8 cellular contexts compared by ENCODE assay signal in the genomic region with DNA sequence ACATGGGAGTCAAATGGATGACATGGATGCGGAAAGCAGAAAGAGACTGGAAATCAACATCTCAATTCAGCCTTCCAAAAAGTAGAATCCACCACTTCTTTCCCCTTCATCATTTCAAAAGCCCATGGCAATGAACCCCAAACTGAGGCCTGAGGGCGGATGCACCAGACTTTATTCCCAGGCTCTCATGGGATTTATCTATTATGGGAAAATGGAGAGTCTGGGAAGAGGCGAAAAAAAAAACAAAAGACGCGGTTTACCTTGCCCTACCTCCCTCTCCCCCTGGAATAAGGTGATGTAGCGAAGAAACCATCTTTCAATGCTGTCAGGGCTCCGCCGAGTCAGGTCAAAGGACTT. TPM values are rescaled to one million over a fixed set of nuclear protein-coding genes. Genes with fewer than 3 reads are reported as not detected.
A peak's percentile ranks its signal among the peaks of the same experiment; 100 is the strongest.
DNase-seq lines count a peak whose midpoint lies in the region; ATAC-seq and TF ChIP-seq lines count a peak whose summit lies in the region.

No MANE protein-coding gene starts in this region.

- TF ChIP-seq POLR2A in heart left ventricle (IDR thresholded peaks at IDR 0.05) = no peak
- TF ChIP-seq POLR2A in vagina (IDR thresholded peaks at IDR 0.05) = no peak

- ATAC-seq in heart left ventricle = no peak
- no peak for ATAC-seq in Right ventricle myocardium superior (ENCODE audit: poor library complexity)
- no peak for ATAC-seq in GM18520 (IDR thresholded peaks at IDR 0.05; ENCODE audit: unreplicated experiment)

- H3K9me3 ChIP-seq in heart left ventricle (peaks cover 0 to 42% (median 6%) of the 10 kb centered on the region in 12 donors), mesodermal cell (ENCODE audit: control insufficient read depth, low read length) (peaks cover 9% of the 10 kb centered on the region), vagina (no peaks in the 10 kb centered on the region)

- intact Hi-C loops in heart left ventricle (cut with DNase I) = loop anchor here in 4 of 10 donors (5.0 to 10.0 kb wide), 7 partner anchors 71 to 591 kb away; a partner anchor contains a TSS
- intact Hi-C loops in Right ventricle myocardium superior (cut with DNase I) = loop anchor here (2.0 kb wide), 1 partner anchor 71 kb away; a partner anchor contains a TSS
- intact Hi-C loops in MCF 10A (cut with micrococcal nuclease) = loop anchor here (1.0 to 10.0 kb wide), 5 partner anchors 64 to 631 kb away; a partner anchor contains a TSS
- intact Hi-C loops in vagina (cut with DNase I) = no loop called here

- POLR2A ChIA-PET in MCF 10A (lab: Yijun Ruan, JAX) = interaction anchor here (0.7 to 5.9 kb wide), 8 partner anchors 8 to 483 kb away, joined by 3 to 47 read pairs (median 5); a partner anchor contains a TSS

- H3K4me3 ChIP-seq in heart left ventricle (peak overlapping the region; percentile 35 to 83 (median 70)), mesodermal cell (ENCODE audit: extremely low read depth, insufficient read depth, low read length, poor library complexity, severe bottlenecking) (peak overlapping the region; percentile 71), vagina (peak overlapping the region; percentile 52 to 74)

- H3K36me3 Mint-ChIP-seq in MCF 10A (ENCODE audit: insufficient read depth, unreplicated experiment) = peaks cover 5% of the 10 kb centered on the region

- H3K27me3 Mint-ChIP-seq in MCF 10A (ENCODE audit: insufficient read depth, unreplicated experiment) = no peaks in the 10 kb centered on the region

- no peaks in the 10 kb centered on the region for H3K27me3 ChIP-seq in heart left ventricle
- no peaks in the 10 kb centered on the region for H3K27me3 ChIP-seq in vagina

- peak overlapping the region; percentile 83 for H3K27ac Mint-ChIP-seq in MCF 10A (ENCODE audit: low read depth, unreplicated experiment)

- H3K27ac ChIP-seq in heart left ventricle (peak overlapping the region; percentile 48 to 92 (median 86)), mesodermal cell (ENCODE audit: low read depth, low read length, severe bottlenecking) (peak overlapping the region; percentile 76), vagina (peak overlapping the region; percentile 79)

- H3K4me1 ChIP-seq in heart left ventricle (peaks cover 0 to 38% (median 17%) of the 10 kb centered on the region in 12 donors), mesodermal cell (ENCODE audit: control insufficient read depth, insufficient read depth, low read length, poor library complexity, severe bottlenecking) (peaks cover 5% of the 10 kb centered on the region), vagina (peaks cover 42% of the 10 kb centered on the region)

- BruUV-seq in MCF 10A (replicated peaks; lab: Mats Ljungman, UMichigan) = TSS peak; percentile 56

- peaks cover 31% of the 10 kb centered on the region for H3K4me1 Mint-ChIP-seq in MCF 10A (ENCODE audit: insufficient read depth, unreplicated experiment)

- H3K9me3 Mint-ChIP-seq in MCF 10A (ENCODE audit: unreplicated experiment) = peaks cover 7% of the 10 kb centered on the region

- H3K36me3 ChIP-seq in heart left ventricle (peaks cover 0 to 9% (median 0%) of the 10 kb centered on the region in 9 donors), mesodermal cell (ENCODE audit: control insufficient read depth, insufficient read depth, low read length) (peaks cover 3% of the 10 kb centered on the region), vagina (no peaks in the 10 kb centered on the region)

- 11 to 20% (median 18%) methylated on average over 8 of the region's 8 CpGs for WGBS in heart left ventricle, 4 donors
- WGBS in mesodermal cell (ENCODE audit: insufficient coverage in 2 of 2), 2 experiments = 13 to 17% methylated on average over 3 to 5 of the region's 8 CpGs

- peak overlapping the region; percentile 84 for H3K4me3 Mint-ChIP-seq in MCF 10A (ENCODE audit: unreplicated experiment)

- CTCF ChIA-PET in MCF 10A (lab: Yijun Ruan, JAX) = interaction anchor here (0.6 to 2.4 kb wide), 13 partner anchors 12 to 539 kb away, joined by 3 to 13 read pairs (median 3); no protein-coding TSS in a partner anchor

- DNase-seq in heart left ventricle (no peak), Right ventricle myocardium superior (no peak), MCF 10A (ENCODE audit: unreplicated experiment) (no peak), vagina (ENCODE audit: extremely low spot score in 2 of 2) (no peak), NCI-H524 (lab: John Stamatoyannopoulos, UW) (no peak), pons (ENCODE audit: low spot score) (no peak)

- TF ChIP-seq CTCF in heart left ventricle (IDR thresholded peaks at IDR 0.05) (no peak), MCF 10A (IDR thresholded peaks at IDR 0.05; ENCODE audit: unreplicated experiment) (no peak), vagina (IDR thresholded peaks at IDR 0.05) (no peak)

RNA-seq across cellular contexts. Expression of a gene that starts 0.6 kb away (rescaled TPM):
- 10 to 100 TPM; 31.0 to 75.0 (median 53.5) TPM for total RNA-seq in heart left ventricle
- polyA plus RNA-seq in heart left ventricle = 10 to 100 TPM; 14.0 to 55.9 TPM
- 30.3 TPM for total RNA-seq in Right ventricle myocardium superior
- 29.2 and 41.1 TPM in 2 replicates for total RNA-seq in MCF 10A (2022)
- 62.6 TPM for polyA plus RNA-seq in mesodermal cell (2013, experiment 1 of 2)
- polyA plus RNA-seq in mesodermal cell (2013, experiment 2 of 2) = 71.3 TPM
- total RNA-seq in vagina = 30.0 TPM
